In genomic region chr1:235972316-235973090, GRCh38 we compare ENCODE assay signal across 8 cellular contexts.
DNase-seq lines count a peak whose midpoint lies in the region; ATAC-seq and TF ChIP-seq lines count a peak whose summit lies in the region.

No MANE protein-coding gene starts in this region.

- H3K27me3 ChIP-seq in esophagus (ENCODE audit: control insufficient read depth in 1 of 2, insufficient read depth in 2 of 2, low read length in 2 of 2) = no peaks in the 10 kb centered on the region

- ATAC-seq in HG02981 (IDR thresholded peaks at IDR 0.05; ENCODE audit: unreplicated experiment) (peak; percentile 36), natural killer cell (no peak)

- peak overlapping the region; percentile 67 for H3K4me3 Mint-ChIP-seq in activated naive CD4-positive, alpha-beta T cell treated with anti-CD3 and anti-CD28 coated beads for 36 hours
- peak overlapping the region; percentile 87 for H3K4me3 Mint-ChIP-seq in natural killer cell

- no peaks in the 10 kb centered on the region for H3K9me3 Mint-ChIP-seq in activated naive CD4-positive, alpha-beta T cell treated with anti-CD3 and anti-CD28 coated beads for 36 hours
- no peaks in the 10 kb centered on the region for H3K9me3 Mint-ChIP-seq in natural killer cell

- intact Hi-C loops in activated naive CD4-positive, alpha-beta T cell treated with anti-CD3 and anti-CD28 coated beads for 36 hours (cut with micrococcal nuclease) = loop anchor here (5.0 kb wide), 2 partner anchors 330 to 880 kb away; no protein-coding TSS in a partner anchor
- intact Hi-C loops in natural killer cell (cut with micrococcal nuclease) = loop anchor here (5.0 kb wide), 2 partner anchors 85 to 190 kb away; no protein-coding TSS in a partner anchor

- peak overlapping the region; percentile 88 to 90 for H3K27ac ChIP-seq in esophagus (ENCODE audit: low read depth in 2 of 2, low read length in 1 of 2)

- no peaks in the 10 kb centered on the region for H3K4me1 ChIP-seq in esophagus (ENCODE audit: control insufficient read depth in 2 of 2, insufficient read depth in 2 of 2, low read length in 1 of 2)

- peak overlapping the region in 1 of 2 donors; percentile 41 for H3K4me3 ChIP-seq in esophagus (ENCODE audit: low read depth in 1 of 2, low read length in 2 of 2)

- H3K36me3 Mint-ChIP-seq in activated naive CD4-positive, alpha-beta T cell treated with anti-CD3 and anti-CD28 coated beads for 36 hours (ENCODE audit: low read depth) = no peaks in the 10 kb centered on the region
- no peaks in the 10 kb centered on the region for H3K36me3 Mint-ChIP-seq in natural killer cell

- H3K36me3 ChIP-seq in esophagus (ENCODE audit: control insufficient read depth in 2 of 2, insufficient read depth in 2 of 2, low read length in 1 of 2) = no peaks in the 10 kb centered on the region

- no peaks in the 10 kb centered on the region for H3K27me3 Mint-ChIP-seq in activated naive CD4-positive, alpha-beta T cell treated with anti-CD3 and anti-CD28 coated beads for 36 hours (ENCODE audit: low read depth)
- H3K27me3 Mint-ChIP-seq in natural killer cell (ENCODE audit: low read depth in 2 of 2) = peaks cover 0 to 3% of the 10 kb centered on the region in 2 donors

- DNase-seq in activated naive CD4-positive, alpha-beta T cell treated with anti-CD3 and anti-CD28 coated beads for 36 hours = no peak
- no peak for DNase-seq in activated naive CD4-positive, alpha-beta T cell treated with Interleukin-2 at 50 U/mL for 16 hours
- DNase-seq in SK-N-DZ (ENCODE audit: low spot score) (peak; percentile 4), natural killer cell (no peak), NCI-H1092 (lab: John Stamatoyannopoulos, UW) (no peak), NCI-H2171 (lab: John Stamatoyannopoulos, UW) (no peak)

- H3K4me1 Mint-ChIP-seq in activated naive CD4-positive, alpha-beta T cell treated with anti-CD3 and anti-CD28 coated beads for 36 hours (ENCODE audit: low read depth) = peaks cover 14% of the 10 kb centered on the region
- peaks cover 15% of the 10 kb centered on the region in 2 donors for H3K4me1 Mint-ChIP-seq in natural killer cell

- TF ChIP-seq CTCF in natural killer cell (IDR thresholded peaks at IDR 0.05) = no peak

- peak overlapping the region; percentile 76 for H3K27ac Mint-ChIP-seq in activated naive CD4-positive, alpha-beta T cell treated with anti-CD3 and anti-CD28 coated beads for 36 hours
- H3K27ac Mint-ChIP-seq in natural killer cell = peak overlapping the region; percentile 70 to 83

- CTCF ChIA-PET in activated naive CD4-positive, alpha-beta T cell treated with anti-CD3 and anti-CD28 coated beads for 36 hours (lab: Charles Lee) = interaction anchor here (0.6 to 2.9 kb wide), 66 partner anchors 9 to 458 kb away, joined by 3 to 62 read pairs (median 5); partner anchors contain the start of gene LYST

- H3K9me3 ChIP-seq in esophagus (ENCODE audit: control insufficient read depth in 2 of 2, insufficient read depth in 1 of 2, low read depth in 1 of 2, low read length in 1 of 2) = peaks cover under 1 to 3% of the 10 kb centered on the region in 2 donors

- 54 to 64% methylated on average over 8 of the region's 8 CpGs for WGBS in esophagus, 2 donors
